In genomic region chr22:37505565-37505964, GRCh38 we compare ENCODE assay signal across 1 cellular context.
TF ChIP-seq lines count a peak whose summit lies in the region.

No MANE protein-coding gene starts in this region.

TF ChIP-seq in HEK293, 187 proteins besides CTCF, POLR2A, EP300 and RAD21 (continued from another document):
- TF ChIP-seq ZNF548 (tag by site-specific recombination; IDR thresholded peaks at IDR 0.05) = no peak
- no peak for TF ChIP-seq ZNF2 (tag by site-specific recombination; IDR thresholded peaks at IDR 0.05)
